ENCODE assay signal across 25 cellular contexts in genomic region chr16:81823734-81824133, GRCh38. TPM values are rescaled to one million over a fixed set of nuclear protein-coding genes. Genes with fewer than 3 reads are reported as not detected.
A peak's percentile ranks its signal among the peaks of the same experiment; 100 is the strongest.
DNase-seq lines count a peak whose midpoint lies in the region; ATAC-seq and TF ChIP-seq lines count a peak whose summit lies in the region.
"Had no signal": no experiment of that assay in that cellular context is flagged by ENCODE, and none has a peak within 500 bp of the region (broad histone marks: within the 10 kb centered on the region; RNA-seq: fewer than 3 reads in every experiment).

No MANE protein-coding gene starts in this region.

- H3K4me1 ChIP-seq in OCI-LY1 (ENCODE audit: insufficient read depth, low read length, severe bottlenecking): peaks cover 100% of the 10 kb centered on the region
- H3K4me1 ChIP-seq in transverse colon: no peaks in the 10 kb centered on the region
- H3K4me1 ChIP-seq: sigmoid colon had no signal

- no peak for TF ChIP-seq POLR2A in transverse colon (IDR thresholded peaks at IDR 0.05)

- no peaks in the 10 kb centered on the region for H3K9me3 Mint-ChIP-seq in activated CD8-positive, alpha-beta memory T cell treated with anti-CD3 and anti-CD28 coated beads, Interleukin-2, amount 10 ng/mL, durations not matched to agents 7 days and 5 days (ENCODE audit: low read depth)
- H3K9me3 Mint-ChIP-seq in immature natural killer cell: peaks cover 0 to 2% (median 0%) of the 10 kb centered on the region in 6 donors
- H3K9me3 Mint-ChIP-seq: activated naive CD4-positive, alpha-beta T cell treated with anti-CD3 and anti-CD28 coated beads, Interleukin-2, amount 10 ng/mL, durations not matched to agents 7 days and 5 days had no signal

- H3K27me3 ChIP-seq in OCI-LY1 (ENCODE audit: insufficient read depth, low read length) (no peaks in the 10 kb centered on the region), transverse colon (no peaks in the 10 kb centered on the region)
- H3K27me3 ChIP-seq: sigmoid colon had no signal

- ATAC-seq in activated CD8-positive, alpha-beta memory T cell treated with anti-CD3 and anti-CD28 coated beads, Interleukin-2, amount 10 ng/mL, durations not matched to agents 7 days and 5 days: no peak
- no peak for ATAC-seq in GM21423 (IDR thresholded peaks at IDR 0.05; ENCODE audit: unreplicated experiment)
- ATAC-seq: left ventricle myocardium superior had no signal

- CTCF ChIA-PET in activated CD8-positive, alpha-beta memory T cell treated with anti-CD3 and anti-CD28 coated beads, Interleukin-2, amount 10 ng/mL, durations not matched to agents 7 days and 5 days (lab: Charles Lee): interaction anchor here (1.1 to 1.5 kb wide), 3 partner anchors 8 to 50 kb away, joined by 3 to 9 read pairs (median 5); no protein-coding TSS in a partner anchor

- H3K36me3 Mint-ChIP-seq in activated CD8-positive, alpha-beta memory T cell treated with anti-CD3 and anti-CD28 coated beads, Interleukin-2, amount 10 ng/mL, durations not matched to agents 7 days and 5 days: peaks cover 17% of the 10 kb centered on the region
- peaks cover 10 to 16% (median 12%) of the 10 kb centered on the region in 3 donors for H3K36me3 Mint-ChIP-seq in immature natural killer cell
- H3K36me3 Mint-ChIP-seq: activated naive CD4-positive, alpha-beta T cell treated with anti-CD3 and anti-CD28 coated beads, Interleukin-2, amount 10 ng/mL, durations not matched to agents 7 days and 5 days had no signal

- intact Hi-C loops in transverse colon (cut with DNase I; ENCODE audit: low total_unique reads): no loop called here

- H3K36me3 ChIP-seq in OCI-LY1 (ENCODE audit: insufficient read depth, low read length) (peaks cover 43% of the 10 kb centered on the region), transverse colon (no peaks in the 10 kb centered on the region)
- H3K36me3 ChIP-seq: sigmoid colon had no signal

- H3K4me3 ChIP-seq in OCI-LY1 (ENCODE audit: low read depth, low read length, poor library complexity, severe bottlenecking) (peak overlapping the region; percentile 56), transverse colon (no peak overlapping the region)
- H3K4me3 ChIP-seq: coronary artery, PC-9, sigmoid colon had no signal

- TF ChIP-seq CTCF in OCI-LY1 (IDR thresholded peaks at IDR 0.05; ENCODE audit: low read length) (no peak), transverse colon (IDR thresholded peaks at IDR 0.05) (no peak)

- no peaks in the 10 kb centered on the region for H4K20me1 ChIP-seq in OCI-LY1 (ENCODE audit: insufficient read depth, low read length)

- H3K27ac Mint-ChIP-seq in activated CD8-positive, alpha-beta memory T cell treated with anti-CD3 and anti-CD28 coated beads, Interleukin-2, amount 10 ng/mL, durations not matched to agents 7 days and 5 days: peak overlapping the region; percentile 93
- peak overlapping the region; percentile 94 to 100 (median 99) for H3K27ac Mint-ChIP-seq in immature natural killer cell
- H3K27ac Mint-ChIP-seq: activated naive CD4-positive, alpha-beta T cell treated with anti-CD3 and anti-CD28 coated beads, Interleukin-2, amount 10 ng/mL, durations not matched to agents 7 days and 5 days had no signal

- H3K79me2 ChIP-seq in OCI-LY1 (ENCODE audit: insufficient read depth, low read length): peaks cover 53% of the 10 kb centered on the region

- H3K4me3 Mint-ChIP-seq in activated CD8-positive, alpha-beta memory T cell treated with anti-CD3 and anti-CD28 coated beads, Interleukin-2, amount 10 ng/mL, durations not matched to agents 7 days and 5 days: no peak overlapping the region
- peak overlapping the region; percentile 68 to 80 (median 76) for H3K4me3 Mint-ChIP-seq in immature natural killer cell
- H3K4me3 Mint-ChIP-seq: activated naive CD4-positive, alpha-beta T cell treated with anti-CD3 and anti-CD28 coated beads, Interleukin-2, amount 10 ng/mL, durations not matched to agents 7 days and 5 days had no signal

- in situ Hi-C loops in transverse colon (cut with MboI; ENCODE audit: low pct_ligation_motif_present in 1 of 4, low pct_unique_long_range_greater_than_20kb in 1 of 4, low sequenced_read_pairs in 3 of 4): no loop called here

- H3K27me3 Mint-ChIP-seq in activated CD8-positive, alpha-beta memory T cell treated with anti-CD3 and anti-CD28 coated beads, Interleukin-2, amount 10 ng/mL, durations not matched to agents 7 days and 5 days: no peaks in the 10 kb centered on the region
- H3K27me3 Mint-ChIP-seq in immature natural killer cell (ENCODE audit: low read depth in 3 of 3): peaks cover 2 to 13% (median 4%) of the 10 kb centered on the region in 3 donors

- H3K27ac ChIP-seq in OCI-LY1 (ENCODE audit: low read depth, low read length, poor library complexity, severe bottlenecking) (peak overlapping the region; percentile 99), transverse colon (peak overlapping the region in 3 of 4 donors; percentile 51 to 61 (median 59))
- H3K27ac ChIP-seq: 22Rv1, coronary artery, PC-9 had no signal

- no peak overlapping the region for H2AFZ ChIP-seq in OCI-LY1 (ENCODE audit: low read length)
- H2AFZ ChIP-seq: PC-9 had no signal

- no peaks in the 10 kb centered on the region for H3K9me2 ChIP-seq in OCI-LY1 (ENCODE audit: low read depth, low read length)

- DNase-seq in activated CD8-positive, alpha-beta memory T cell treated with anti-CD3 and anti-CD28 coated beads, Interleukin-2, amount 10 ng/mL, durations not matched to agents 7 days and 5 days: no peak
- DNase-seq in activated CD8-positive, alpha-beta memory T cell treated with anti-CD3 and anti-CD28 coated beads, Interleukin-2, amount 50 U/mL, for 48 hours: no peak
- DNase-seq in immature natural killer cell (no peak), transverse colon (no peak), NCI-H774 (lab: John Stamatoyannopoulos, UW) (no peak)
- no peak for DNase-seq in effector CD8-positive, alpha-beta T cell (lab: John Stamatoyannopoulos, UW)
- DNase-seq: activated CD4-positive, alpha-beta T cell treated with anti-CD3 and anti-CD28 coated beads for 4 hours; activated naive CD4-positive, alpha-beta T cell treated with anti-CD3 and anti-CD28 coated beads, Interleukin-2, amount 10 ng/mL, durations not matched to agents 7 days and 5 days; DMS153; GOT3; NCI-H1092 treated with DMSO at 0.1 percent for 48 hours; NCI-H2029 treated with DMSO at 0.1 percent for 48 hours; NCI-H226; NCI-H82; PC-9; SHP77 treated with DMSO at 0.1 percent for 48 hours; sigmoid colon; stimulated activated CD4-positive, alpha-beta T cell treated with anti-CD3 and anti-CD28 coated beads, Interleukin-15, amount 100 ng/mL, for 24 hours; SW 1271; trophoblast cell had no signal

- H3K9me3 ChIP-seq in OCI-LY1 (ENCODE audit: low read length) (no peaks in the 10 kb centered on the region), transverse colon (no peaks in the 10 kb centered on the region)
- H3K9me3 ChIP-seq: sigmoid colon had no signal

- 79 to 89% methylated on average over 1 of the region's 1 CpG for WGBS in transverse colon (ENCODE audit: low coverage in 1 of 2), 2 donors

- peak overlapping the region; percentile 91 for H3K4me2 ChIP-seq in OCI-LY1 (ENCODE audit: low read length)
- H3K4me2 ChIP-seq: PC-9 had no signal

- H3K9ac ChIP-seq in OCI-LY1 (ENCODE audit: low read length): peak overlapping the region; percentile 86; the same call in 1 of the 2 replicates

- no peak for TF ChIP-seq EP300 in transverse colon (IDR thresholded peaks at IDR 0.05; ENCODE audit: low read depth)

- H3F3A ChIP-seq in OCI-LY1 (ENCODE audit: insufficient read depth, low read length): peaks cover 16% of the 10 kb centered on the region; the same call in 1 of the 2 replicates

- H3K4me1 Mint-ChIP-seq in activated CD8-positive, alpha-beta memory T cell treated with anti-CD3 and anti-CD28 coated beads, Interleukin-2, amount 10 ng/mL, durations not matched to agents 7 days and 5 days: peaks cover 61% of the 10 kb centered on the region
- H3K4me1 Mint-ChIP-seq in immature natural killer cell: peaks cover 93 to 96% of the 10 kb centered on the region in 2 donors
- H3K4me1 Mint-ChIP-seq: activated naive CD4-positive, alpha-beta T cell treated with anti-CD3 and anti-CD28 coated beads, Interleukin-2, amount 10 ng/mL, durations not matched to agents 7 days and 5 days had no signal

RNA-seq across cellular contexts. Expression of gene PLCG2, which starts 44.6 kb away (rescaled TPM):
- total RNA-seq in activated CD8-positive, alpha-beta memory T cell treated with anti-CD3 and anti-CD28 coated beads, Interleukin-2, amount 10 ng/mL, durations not matched to agents 7 days and 5 days: 10 to 100 TPM; 62.5 to 80.2 TPM
- polyA plus RNA-seq in immature natural killer cell: 10 to 100 TPM; 24.4 to 91.6 (median 46.4) TPM
- 10 to 100 TPM in 3 of 4 donors, 1 to 10 TPM in 1; 9.0 to 65.9 (median 28.6) TPM for total RNA-seq in transverse colon
